In genomic region chr1:215704089-215704860, GRCh38 we compare ENCODE assay signal across 17 cellular contexts.
DNase-seq lines count a peak whose midpoint lies in the region; ATAC-seq and TF ChIP-seq lines count a peak whose summit lies in the region.
"Had no signal": no experiment of that assay in that cellular context is flagged by ENCODE, and none has a peak within 500 bp of the region (broad histone marks: within the 10 kb centered on the region; RNA-seq: fewer than 3 reads in every experiment).

No MANE protein-coding gene starts in this region.

- no peaks in the 10 kb centered on the region for H3K4me1 Mint-ChIP-seq in activated naive CD4-positive, alpha-beta T cell treated with anti-CD3 and anti-CD28 coated beads for 36 hours (ENCODE audit: low read depth)
- H3K4me1 Mint-ChIP-seq: activated naive CD4-positive, alpha-beta T cell treated with anti-CD3 and anti-CD28 coated beads, Interleukin-2, amount 50 U/mL, for 24 hours; neural progenitor cell had no signal

- H3K36me3 Mint-ChIP-seq in activated naive CD4-positive, alpha-beta T cell treated with anti-CD3 and anti-CD28 coated beads for 36 hours (ENCODE audit: low read depth): no peaks in the 10 kb centered on the region
- H3K36me3 Mint-ChIP-seq: activated naive CD4-positive, alpha-beta T cell treated with anti-CD3 and anti-CD28 coated beads, Interleukin-2, amount 50 U/mL, for 24 hours; neural progenitor cell had no signal

- no peak overlapping the region for H3K4me3 ChIP-seq in GM12865 (ENCODE audit: low read depth, low read length)
- no peak overlapping the region for H3K4me3 ChIP-seq in fibroblast of the aortic adventitia (ENCODE audit: low read depth, low read length)
- H3K4me3 ChIP-seq: MG63, neural progenitor cell, spleen had no signal

- TF ChIP-seq CTCF in GM12865 (IDR thresholded peaks at IDR 0.05; ENCODE audit: insufficient read depth, low read depth, low read length, missing control alignments): no peak
- TF ChIP-seq CTCF in fibroblast of the aortic adventitia (IDR thresholded peaks at IDR 0.05; ENCODE audit: insufficient read depth, low read length): no peak

- CTCF ChIA-PET in activated naive CD4-positive, alpha-beta T cell treated with anti-CD3 and anti-CD28 coated beads for 36 hours (lab: Charles Lee): no interaction called here

- peaks cover 10% of the 10 kb centered on the region for H3K27me3 Mint-ChIP-seq in activated naive CD4-positive, alpha-beta T cell treated with anti-CD3 and anti-CD28 coated beads for 36 hours (ENCODE audit: low read depth)
- H3K27me3 Mint-ChIP-seq: activated CD8-positive, alpha-beta T cell treated with anti-CD3 and anti-CD28 coated beads for 36 hours; dendritic cell treated with granulocyte-macrophage colony-stimulating factor and Interleukin-4, amounts not matched to agents 40 ng/mL and 50 ng/mL, for 4 days had no signal

- intact Hi-C loops in Right ventricle myocardium inferior (cut with DNase I): no loop called here
- intact Hi-C loops in activated naive CD4-positive, alpha-beta T cell treated with anti-CD3 and anti-CD28 coated beads for 36 hours (cut with micrococcal nuclease): no loop called here

- ATAC-seq in HG02759 (IDR thresholded peaks at IDR 0.05; ENCODE audit: unreplicated experiment) (peak; percentile 82), Right ventricle myocardium inferior (no peak)
- ATAC-seq: activated CD8-positive, alpha-beta T cell treated with anti-CD3 and anti-CD28 coated beads for 36 hours had no signal

- DNase-seq in GM12865 (ENCODE audit: low read depth): peak; percentile 18
- DNase-seq in NOMO-1 treated with DMSO at 0.1 percent for 48 hours (lab: John Stamatoyannopoulos, UW; ENCODE audit: unreplicated experiment): peak; percentile 76
- peak; percentile 29 for DNase-seq in fibroblast of the aortic adventitia (ENCODE audit: low read depth)
- DNase-seq in Right ventricle myocardium inferior (ENCODE audit: missing footprints): no peak
- DNase-seq in NCI-H2029 (lab: John Stamatoyannopoulos, UW): no peak
- DNase-seq in activated naive CD4-positive, alpha-beta T cell treated with anti-CD3 and anti-CD28 coated beads for 36 hours: no peak
- no peak for DNase-seq in DMS79 (lab: John Stamatoyannopoulos, UW)
- DNase-seq: activated CD8-positive, alpha-beta T cell treated with anti-CD3 and anti-CD28 coated beads for 36 hours; COR-L47; MG63; spleen; stimulated activated CD8-positive, alpha-beta memory T cell treated with anti-CD3 and anti-CD28 coated beads, Interleukin-4, amount 100 ng/mL, for 48 hours had no signal

- peaks cover 20% of the 10 kb centered on the region for H3K9me3 Mint-ChIP-seq in activated naive CD4-positive, alpha-beta T cell treated with anti-CD3 and anti-CD28 coated beads for 36 hours
- H3K9me3 Mint-ChIP-seq: neural progenitor cell had no signal

- no peak overlapping the region for H3K27ac Mint-ChIP-seq in activated naive CD4-positive, alpha-beta T cell treated with anti-CD3 and anti-CD28 coated beads for 36 hours
- H3K27ac Mint-ChIP-seq: activated CD8-positive, alpha-beta T cell treated with anti-CD3 and anti-CD28 coated beads for 36 hours; activated naive CD4-positive, alpha-beta T cell treated with anti-CD3 and anti-CD28 coated beads, Interleukin-2, amount 50 U/mL, for 24 hours; dendritic cell treated with granulocyte-macrophage colony-stimulating factor and Interleukin-4, amounts not matched to agents 40 ng/mL and 50 ng/mL, for 4 days; neural progenitor cell; T-helper 1 cell treated with Interleukin-12 subunit alpha and Interleukin-12 subunit beta and Interleukin-4 antibody, amounts not matched to agents 30 μg/mL and 1 μg/mL, for 36 hours had no signal

- no peak overlapping the region for H3K4me3 Mint-ChIP-seq in activated naive CD4-positive, alpha-beta T cell treated with anti-CD3 and anti-CD28 coated beads for 36 hours
- H3K4me3 Mint-ChIP-seq: activated CD8-positive, alpha-beta T cell treated with anti-CD3 and anti-CD28 coated beads for 36 hours; activated naive CD4-positive, alpha-beta T cell treated with anti-CD3 and anti-CD28 coated beads, Interleukin-2, amount 50 U/mL, for 24 hours; dendritic cell treated with granulocyte-macrophage colony-stimulating factor and Interleukin-4, amounts not matched to agents 40 ng/mL and 50 ng/mL, for 4 days; neural progenitor cell; T-helper 1 cell treated with Interleukin-12 subunit alpha and Interleukin-12 subunit beta and Interleukin-4 antibody, amounts not matched to agents 30 μg/mL and 1 μg/mL, for 36 hours had no signal

Comparison
In these comparisons a context has a peak if more than half of its experiments do, and no peak if none do; other contexts are left out.
1. DNase-seq: peak in GM12865 (single experiment), NOMO-1 treated with DMSO at 0.1 percent for 48 hours (single experiment) and fibroblast of the aortic adventitia (single experiment); none in Right ventricle myocardium inferior (single experiment), NCI-H2029 (single experiment), activated naive CD4-positive, alpha-beta T cell treated with anti-CD3 and anti-CD28 coated beads for 36 hours (single experiment) and DMS79 (single experiment).